ENCODE assay signal across 8 cellular contexts in the genomic region with DNA sequence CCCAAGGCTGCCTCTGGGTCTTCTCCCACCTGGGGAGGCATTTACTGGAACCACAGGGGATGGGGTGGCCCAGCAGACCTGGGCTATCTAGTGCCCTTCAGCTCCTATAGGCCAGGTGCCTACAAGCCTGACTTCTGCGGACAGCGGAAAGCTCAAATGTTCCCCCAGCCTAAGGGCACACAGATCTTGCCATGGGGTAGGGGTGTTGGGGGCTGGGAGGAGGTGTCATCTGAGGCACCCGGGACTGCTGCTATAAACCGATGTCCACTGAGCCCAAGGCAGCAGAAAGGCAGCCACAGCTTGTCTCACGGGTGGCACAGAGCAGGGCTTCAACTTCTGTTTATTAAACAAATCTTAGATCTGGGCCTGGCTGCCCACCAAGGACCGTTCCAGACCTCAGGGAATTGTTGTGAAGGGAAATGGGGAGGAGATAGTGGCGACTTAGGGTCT. TPM values are rescaled to one million over a fixed set of nuclear protein-coding genes. Genes with fewer than 3 reads are reported as not detected.
DNase-seq lines count a peak whose midpoint lies in the region; ATAC-seq and TF ChIP-seq lines count a peak whose summit lies in the region.

No MANE protein-coding gene starts in this region.

- H3K4me1 ChIP-seq in BLaER1 (peaks cover 86% of the 10 kb centered on the region), OCI-LY7 (ENCODE audit: insufficient read depth, low read length, poor library complexity, severe bottlenecking) (peaks cover 58% of the 10 kb centered on the region), endocrine pancreas (ENCODE audit: control insufficient read depth, insufficient read depth, low read length) (no peaks in the 10 kb centered on the region), neuronal stem cell (ENCODE audit: control insufficient read depth in 2 of 2, insufficient read depth in 1 of 2, low read depth in 1 of 2, low read length in 2 of 2) (peaks cover 27 to 32% of the 10 kb centered on the region in 2 donors)

- H3K79me2 ChIP-seq in OCI-LY7 (ENCODE audit: insufficient read depth, low read depth, low read length) = no peaks in the 10 kb centered on the region; the same call in 1 of the 2 replicates

- H3K27ac ChIP-seq in BLaER1 (no peak overlapping the region), OCI-LY7 (ENCODE audit: low read depth, low read length, poor library complexity, severe bottlenecking) (peak overlapping the region; percentile 89), neuronal stem cell (replicated peaks; ENCODE audit: low read length) (peak overlapping the region; percentile 77)

- H2AFZ ChIP-seq in OCI-LY7 (ENCODE audit: low read length) = no peak overlapping the region
- no peak overlapping the region for H2AFZ ChIP-seq in neuronal stem cell (ENCODE audit: low read length)

- peak overlapping the region; percentile 36 for H3K18ac ChIP-seq in neuronal stem cell (ENCODE audit: low read length)

- no peak overlapping the region; the same call in 1 of the 2 replicates for H3K9ac ChIP-seq in BLaER1
- peak overlapping the region; percentile 44 for H3K9ac ChIP-seq in endocrine pancreas (ENCODE audit: control insufficient read depth, insufficient read depth, low read length)
- no peak overlapping the region for H3K9ac ChIP-seq in neuronal stem cell (ENCODE audit: low read depth, low read length, poor library complexity)

- peaks cover 47% of the 10 kb centered on the region for H4K20me1 ChIP-seq in BLaER1
- no peaks in the 10 kb centered on the region for H4K20me1 ChIP-seq in OCI-LY7 (ENCODE audit: insufficient read depth, low read length)

- no peak for TF ChIP-seq CTCF in OCI-LY7 (conservative IDR thresholded peaks at IDR 0.05; ENCODE audit: low read length)

- no peak overlapping the region for H4K8ac ChIP-seq in neuronal stem cell (ENCODE audit: low read depth, low read length)

- H3K4me3 ChIP-seq in BLaER1 (no peak overlapping the region), OCI-LY7 (ENCODE audit: low read depth, low read length, poor library complexity, severe bottlenecking) (peak overlapping the region; percentile 66), endocrine pancreas (ENCODE audit: control insufficient read depth, insufficient read depth, low read length) (no peak overlapping the region), neuronal stem cell (ENCODE audit: low read length in 2 of 2) (peak overlapping the region in 1 of 2 donors; percentile 41)

- peaks cover 10% of the 10 kb centered on the region; the same call in 1 of the 2 replicates for H3K27me3 ChIP-seq in BLaER1
- H3K27me3 ChIP-seq in endocrine pancreas (ENCODE audit: control insufficient read depth, insufficient read depth, low read length) = no peaks in the 10 kb centered on the region
- H3K27me3 ChIP-seq in neuronal stem cell (ENCODE audit: control insufficient read depth in 3 of 3, insufficient read depth in 3 of 3, low read depth in 1 of 3, low read length in 3 of 3) = no peaks in the 10 kb centered on the region

- H3K9me2 ChIP-seq in OCI-LY7 (ENCODE audit: insufficient read depth, low read length) = no peaks in the 10 kb centered on the region

- no peak overlapping the region for H3K14ac ChIP-seq in neuronal stem cell (ENCODE audit: low read length)

- no peak overlapping the region for H2BK5ac ChIP-seq in neuronal stem cell (ENCODE audit: low read length)

- H4K91ac ChIP-seq in neuronal stem cell (ENCODE audit: low read depth, low read length, poor library complexity) = no peak overlapping the region

- peak overlapping the region; percentile 91 for H3K4me2 ChIP-seq in BLaER1
- H3K4me2 ChIP-seq in OCI-LY7 (ENCODE audit: low read length) = peak overlapping the region; percentile 76
- H3K4me2 ChIP-seq in neuronal stem cell (ENCODE audit: insufficient read depth, low read length, poor library complexity, severe bottlenecking) = peak overlapping the region; percentile 66

- ATAC-seq in GM18873 (IDR thresholded peaks at IDR 0.05; ENCODE audit: low FRiP score, unreplicated experiment) = no peak

- H3K79me1 ChIP-seq in neuronal stem cell (ENCODE audit: low read depth, low read length) = peaks cover 6% of the 10 kb centered on the region

- DNase-seq in OCI-LY7 (ENCODE audit: low spot score) (no peak), neuronal stem cell (ENCODE audit: low spot score) (no peak), foreskin melanocyte (no peak), NCI-H748 treated with DMSO at 0.1 percent for 48 hours (lab: John Stamatoyannopoulos, UW) (no peak), cortex of kidney (lab: John Stamatoyannopoulos, UW) (no peak)

- H3K4ac ChIP-seq in neuronal stem cell (ENCODE audit: low read length) = no peak overlapping the region

- H2BK12ac ChIP-seq in neuronal stem cell (ENCODE audit: low read length) = no peak overlapping the region

- CTCF ChIA-PET in OCI-LY7 (lab: Charles Lee; ENCODE audit: unreplicated experiment) = no interaction called here

- no peak overlapping the region for H3K23ac ChIP-seq in neuronal stem cell (ENCODE audit: low read depth, low read length, poor library complexity)

- peak overlapping the region; percentile 22 for H2AK5ac ChIP-seq in neuronal stem cell (ENCODE audit: low read depth, low read length)

- H2BK120ac ChIP-seq in neuronal stem cell (ENCODE audit: low read depth, low read length) = peak overlapping the region; percentile 48

- no peak overlapping the region for H2BK15ac ChIP-seq in neuronal stem cell (ENCODE audit: low read length)

- no CpG with 5 or more reads among the region's 7 CpGs for WGBS in neuronal stem cell (ENCODE audit: extremely low coverage in 2 of 2, insufficient read length in 2 of 2, insufficient replicate concordance in 1 of 2), 2 donors

- intact Hi-C loops in OCI-LY7 (cut with micrococcal nuclease; ENCODE audit: unreplicated experiment) = no loop called here

- BruUV-seq in OCI-LY7 (replicated peaks; lab: Mats Ljungman, UMichigan) = no TSS peak

- POLR2A ChIA-PET in OCI-LY7 (lab: Charles Lee) = no interaction called here

- H3K9me3 ChIP-seq in BLaER1 = no peaks in the 10 kb centered on the region
- H3K9me3 ChIP-seq in OCI-LY7 (ENCODE audit: low read length) = no peaks in the 10 kb centered on the region
- H3K9me3 ChIP-seq in endocrine pancreas (ENCODE audit: control insufficient read depth, low read length) = no peaks in the 10 kb centered on the region
- peaks cover 0 to 5% of the 10 kb centered on the region in 2 donors for H3K9me3 ChIP-seq in neuronal stem cell (replicated peaks in 1 of 2; ENCODE audit: control insufficient read depth in 2 of 2, insufficient read depth in 1 of 2, low read depth in 1 of 2, low read length in 2 of 2)

- H3K36me3 ChIP-seq in BLaER1 (no peaks in the 10 kb centered on the region), OCI-LY7 (ENCODE audit: insufficient read depth, low read length) (no peaks in the 10 kb centered on the region), endocrine pancreas (ENCODE audit: control insufficient read depth, insufficient read depth, low read length) (no peaks in the 10 kb centered on the region), neuronal stem cell (replicated peaks in 1 of 2; ENCODE audit: control insufficient read depth in 2 of 2, insufficient read depth in 2 of 2, low read length in 2 of 2) (peaks cover 2% of the 10 kb centered on the region in 2 donors)

RNA-seq across cellular contexts. Expression of gene MYO1C, which starts 3.6 kb away (rescaled TPM):
- total RNA-seq in OCI-LY7 (2014; rRNA removed; shearing (Covaris generic)) = 16.1 and 17.2 TPM in 2 replicates
- total RNA-seq in OCI-LY7 (2022) = 70.5 and 74.4 TPM in 2 replicates
- polyA plus RNA-seq in neuronal stem cell (2013, experiment 1 of 2) = 42.3 TPM
- polyA plus RNA-seq in neuronal stem cell (2013, experiment 2 of 2) = 42.0 TPM

RNA-seq across cellular contexts. Expression of gene INPP5K, which starts 27.6 kb away (rescaled TPM):
- total RNA-seq in OCI-LY7 (2014; rRNA removed; shearing (Covaris generic)) = 23.4 and 28.8 TPM in 2 replicates
- 40.7 and 47.0 TPM in 2 replicates for total RNA-seq in OCI-LY7 (2022)
- 11.1 TPM for polyA plus RNA-seq in neuronal stem cell (2013, experiment 1 of 2)
- 10.1 TPM for polyA plus RNA-seq in neuronal stem cell (2013, experiment 2 of 2)

RNA-seq across cellular contexts. Expression of gene CRK, which starts 32.8 kb away (rescaled TPM):
- 30.5 and 32.0 TPM in 2 replicates for total RNA-seq in OCI-LY7 (2014; rRNA removed; shearing (Covaris generic))
- total RNA-seq in OCI-LY7 (2022) = 30.4 TPM in 2 replicates
- 30.8 TPM for polyA plus RNA-seq in neuronal stem cell (2013, experiment 1 of 2)
- polyA plus RNA-seq in neuronal stem cell (2013, experiment 2 of 2) = 32.4 TPM
